In genomic region chr10:98391578-98391991, GRCh38 we compare ENCODE assay signal across 11 cellular contexts. TPM values are rescaled to one million over a fixed set of nuclear protein-coding genes. Genes with fewer than 3 reads are reported as not detected.
DNase-seq lines count a peak whose midpoint lies in the region; ATAC-seq and TF ChIP-seq lines count a peak whose summit lies in the region.
"Had no signal": no experiment of that assay in that cellular context is flagged by ENCODE, and none has a peak within 500 bp of the region (broad histone marks: within the 10 kb centered on the region; RNA-seq: fewer than 3 reads in every experiment).

No MANE protein-coding gene starts in this region.

- no peak overlapping the region for H4K5ac ChIP-seq in mesendoderm (ENCODE audit: low read length)

- CTCF ChIA-PET in mammary epithelial cell (lab: Charles Lee; ENCODE audit: low non-redundant PET), result no interaction called here

- H2BK5ac ChIP-seq in mesendoderm (ENCODE audit: low read length), result no peak overlapping the region

- in situ Hi-C loops in mammary epithelial cell (cut with MboI; ENCODE audit: low sequenced_read_pairs in 2 of 2), result no loop called here

- no peak overlapping the region for H2AK5ac ChIP-seq in mesendoderm (ENCODE audit: low read length)

- no peaks in the 10 kb centered on the region for H3K36me3 Mint-ChIP-seq in nephron progenitor cell (ENCODE audit: low read depth)

- peak; percentile 55 for DNase-seq in GM03348 (ENCODE audit: low spot score)
- DNase-seq in mammary epithelial cell, result peak; percentile 43
- DNase-seq in nephron progenitor cell, result no peak
- no peak for DNase-seq in NCI-H1048 (lab: John Stamatoyannopoulos, UW)
- no peak for DNase-seq in NCI-H146 treated with DMSO at 0.1 percent for 48 hours (lab: John Stamatoyannopoulos, UW; ENCODE audit: unreplicated experiment)
- DNase-seq in mesendoderm, result no peak
- DNase-seq in globus pallidus (ENCODE audit: low spot score), result no peak
- DNase-seq: NCI-H1105, SW 1271 had no signal

- TF ChIP-seq CTCF in mammary epithelial cell (conservative IDR thresholded peaks at IDR 0.05 in 1 of 2, IDR thresholded peaks at IDR 0.05 in 1 of 2; ENCODE audit: extremely low read depth in 1 of 2, insufficient read depth in 1 of 2, low read depth in 1 of 2, low read length in 2 of 2) (no peak), nephron progenitor cell (IDR thresholded peaks at IDR 0.05) (no peak)

- dilution Hi-C loops in mammary epithelial cell (cut with HindIII; ENCODE audit: low sequenced_read_pairs), result no loop called here

- no peaks in the 10 kb centered on the region for H3K36me3 ChIP-seq in mammary epithelial cell (ENCODE audit: insufficient read depth, low read length)
- no peaks in the 10 kb centered on the region for H3K36me3 ChIP-seq in mesendoderm (ENCODE audit: control insufficient read depth, insufficient read depth, low read length)

- no peak overlapping the region for H3K23ac ChIP-seq in mesendoderm (ENCODE audit: low read length)

- H3K79me2 ChIP-seq in mammary epithelial cell (ENCODE audit: insufficient read depth, low read length), result no peaks in the 10 kb centered on the region
- H3K79me2 ChIP-seq in mesendoderm (ENCODE audit: control insufficient read depth, insufficient read depth, low read length), result no peaks in the 10 kb centered on the region

- ATAC-seq in HG02852 (IDR thresholded peaks at IDR 0.05; ENCODE audit: unreplicated experiment), result peak; percentile 49

- no peaks in the 10 kb centered on the region for H3K27me3 ChIP-seq in mammary epithelial cell (ENCODE audit: insufficient read depth, low read length)
- no peaks in the 10 kb centered on the region for H3K27me3 ChIP-seq in mesendoderm (ENCODE audit: insufficient read depth, low read length, poor library complexity)

- peaks cover 26% of the 10 kb centered on the region for H3K4me1 Mint-ChIP-seq in nephron progenitor cell

- H3K79me1 ChIP-seq in mesendoderm (ENCODE audit: low read length), result no peaks in the 10 kb centered on the region

- peak overlapping the region; percentile 52 for H3K4me2 ChIP-seq in mammary epithelial cell (ENCODE audit: insufficient read depth, low read depth, low read length)
- H3K4me2 ChIP-seq in mesendoderm (ENCODE audit: low read length), result no peak overlapping the region

- H2BK15ac ChIP-seq in mesendoderm (replicated peaks; ENCODE audit: low read depth), result no peak overlapping the region

- no peaks in the 10 kb centered on the region for H3K9me3 ChIP-seq in mammary epithelial cell (replicated peaks; ENCODE audit: insufficient read depth, low read length)

- no peak overlapping the region for H2BK120ac ChIP-seq in mesendoderm (ENCODE audit: low read depth, low read length)

- no peaks in the 10 kb centered on the region for H3K9me3 Mint-ChIP-seq in nephron progenitor cell
- H3K9me3 Mint-ChIP-seq: nephron had no signal

- 5% methylated on average over 8 of the region's 8 CpGs for WGBS in mammary epithelial cell (ENCODE audit: low coverage, missing lambda C conversion rate)
- no CpG with 5 or more reads among the region's 8 CpGs for WGBS in mesendoderm (ENCODE audit: extremely low coverage, insufficient coverage, low lambda C conversion rate)

- H3K9ac ChIP-seq in mammary epithelial cell (ENCODE audit: insufficient read depth, low read length) (no peak overlapping the region), mesendoderm (ENCODE audit: low read length) (no peak overlapping the region)

- peaks cover 17% of the 10 kb centered on the region for H3K27me3 Mint-ChIP-seq in nephron progenitor cell (ENCODE audit: low read depth, poor library complexity)

- H2AFZ ChIP-seq in mammary epithelial cell (ENCODE audit: low read depth, low read length), result peak overlapping the region; percentile 70

- no peak overlapping the region for H4K8ac ChIP-seq in mesendoderm (ENCODE audit: low read depth, low read length)

- H3K27ac ChIP-seq in mammary epithelial cell (ENCODE audit: insufficient read depth, low read depth, low read length) (no peak overlapping the region), mesendoderm (ENCODE audit: low read depth, low read length) (no peak overlapping the region)

- no peaks in the 10 kb centered on the region for H4K20me1 ChIP-seq in mammary epithelial cell (ENCODE audit: insufficient read depth, low read length)

- H3K4me3 ChIP-seq in mammary epithelial cell (replicated peaks in 1 of 3; ENCODE audit: insufficient read depth in 1 of 3, low read depth in 2 of 3, low read length in 3 of 3) (no peak overlapping the region), mesendoderm (ENCODE audit: low read length) (no peak overlapping the region)

- H3K18ac ChIP-seq in mesendoderm (ENCODE audit: low read length), result no peak overlapping the region

- no peak overlapping the region for H3K56ac ChIP-seq in mesendoderm (ENCODE audit: low read length)

- intact Hi-C loops in mammary epithelial cell (cut with micrococcal nuclease), result no loop called here

- no peak overlapping the region for H3K4ac ChIP-seq in mesendoderm (ENCODE audit: low read depth, low read length)

- BruUV-seq in mammary epithelial cell (replicated peaks; lab: Mats Ljungman, UMichigan), result no TSS peak

- H3K4me1 ChIP-seq in mammary epithelial cell (ENCODE audit: insufficient read depth, low read length), result peaks cover 13% of the 10 kb centered on the region
- no peaks in the 10 kb centered on the region for H3K4me1 ChIP-seq in mesendoderm (ENCODE audit: control insufficient read depth, low read depth, low read length)

- peak overlapping the region; percentile 15 for H3K27ac Mint-ChIP-seq in nephron progenitor cell
- H3K27ac Mint-ChIP-seq: nephron had no signal

- no peak overlapping the region for H3K4me3 Mint-ChIP-seq in nephron progenitor cell
- H3K4me3 Mint-ChIP-seq: nephron had no signal

RNA-seq across cellular contexts. Expression of gene PYROXD2, which starts 23.4 kb away (rescaled TPM):
- total RNA-seq in mammary epithelial cell, result 10 to 100 TPM in 1 of 2 donors, 1 to 10 TPM in 1; 8.3 to 10.2 TPM
- polyA plus RNA-seq in mammary epithelial cell, result 11.0 TPM
- polyA minus RNA-seq in mammary epithelial cell, result 1.4 TPM
- 0.48 TPM for polyA plus RNA-seq in mesendoderm (2013, experiment 1 of 2)
- polyA plus RNA-seq in mesendoderm (2013, experiment 2 of 2), result 1.2 TPM

RNA-seq across cellular contexts. Expression of gene HPS1, which starts 55.1 kb away (rescaled TPM):
- total RNA-seq in mammary epithelial cell, result 10 to 100 TPM; 37.3 to 54.6 TPM
- polyA plus RNA-seq in mammary epithelial cell, result 44.5 TPM
- 51.3 TPM for polyA minus RNA-seq in mammary epithelial cell
- 22.7 TPM for polyA plus RNA-seq in mesendoderm (2013, experiment 1 of 2)
- polyA plus RNA-seq in mesendoderm (2013, experiment 2 of 2), result 24.9 TPM

Comparison
In these comparisons a context has a peak if more than half of its experiments do, and no peak if none do; other contexts are left out.
1. DNase-seq: peak in GM03348 (single experiment) and mammary epithelial cell (single experiment); none in nephron progenitor cell (single experiment), NCI-H1048 (single experiment), NCI-H146 treated with DMSO at 0.1 percent for 48 hours (single experiment), mesendoderm (single experiment) and globus pallidus (single experiment).